29 cellular contexts compared by ENCODE assay signal in genomic region chr16:79408355-79408754, GRCh38.
"Had no signal": no experiment of that assay in that cellular context is flagged by ENCODE, and none has a peak within 500 bp of the region (broad histone marks: within the 10 kb centered on the region; RNA-seq: fewer than 3 reads in every experiment).

No MANE protein-coding gene starts in this region.

- H3K36me3 ChIP-seq: stomach, suprapubic skin, thoracic aorta, thyroid gland, tibial artery, tibial nerve, transverse colon, upper lobe of left lung, upper lobe of right lung, uterus, vagina had no signal

- DNase-seq: stimulated activated CD4-positive, alpha-beta T cell treated with anti-CD3 and anti-CD28 coated beads, Interleukin-2, amount 100 ng/mL, for 48 hours; stimulated activated CD4-positive, alpha-beta T cell treated with anti-CD3 and anti-CD28 coated beads, Interleukin-4, amount 100 ng/mL, for 1 hour; stimulated activated CD4-positive, alpha-beta T cell treated with anti-CD3 and anti-CD28 coated beads, Interleukin-4, amount 100 ng/mL, for 24 hours; stimulated activated CD4-positive, alpha-beta T cell treated with anti-CD3 and anti-CD28 coated beads, Interleukin-4, amount 100 ng/mL, for 4 hours; stimulated activated CD8-positive, alpha-beta memory T cell treated with anti-CD3 and anti-CD28 coated beads, Interleukin-4, amount 100 ng/mL, for 48 hours; stimulated activated naive B cell treated with anti-CD40 and anti-IgM and Interleukin-4, amounts not matched to agents 10 μg/mL and 1 μg/mL and 100 μg/mL, for 72 hours; stimulated activated naive CD4-positive, alpha-beta T cell; stimulated activated naive CD4-positive, alpha-beta T cell treated with Interleukin-2 at 50 U/mL for 16 hours; stimulated activated naive CD8-positive, alpha-beta T cell treated with anti-CD3 and anti-CD28 coated beads, Interleukin-15, amount 100 ng/mL, for 72 hours; stimulated activated naive CD8-positive, alpha-beta T cell treated with anti-CD3 and anti-CD28 coated beads, Interleukin-15, Interleukin-2, amounts not matched to agents 100 U/mL and 50 U/mL, for 24 hours; stomach; substantia nigra; testis; thyroid gland; tibial artery; transverse colon; trophoblast cell; upper lobe of left lung; upper lobe of right lung; uterus had no signal

- H3K27ac ChIP-seq: stomach, suprapubic skin, testis, thoracic aorta, thyroid gland, tibial artery, tibial nerve, transverse colon, upper lobe of left lung, upper lobe of right lung, uterus, vagina had no signal

- H3K4me1 Mint-ChIP-seq: stimulated activated memory B cell treated with anti-CD40 and anti-IgM and Interleukin-4, amounts not matched to agents 10 μg/mL and 1 μg/mL and 100 μg/mL, for 72 hours; stimulated activated naive CD8-positive, alpha-beta T cell treated with anti-CD3 and anti-CD28 coated beads, Interleukin-15, amount 100 ng/mL, for 72 hours had no signal

- H3K27ac Mint-ChIP-seq: stimulated activated effector memory CD8-positive, alpha-beta T cell treated with anti-CD3 and anti-CD28 coated beads, Interleukin-12 subunit alpha, Interleukin-12 subunit beta, amount 100 ng/mL, for 72 hours; stimulated activated memory B cell treated with anti-CD40 and anti-IgM and Interleukin-4, amounts not matched to agents 10 μg/mL and 1 μg/mL and 100 μg/mL, for 72 hours; stimulated activated naive B cell treated with anti-CD40 and anti-IgM and Interleukin-4, amounts not matched to agents 10 μg/mL and 1 μg/mL and 100 μg/mL, for 72 hours; stimulated activated naive CD8-positive, alpha-beta T cell treated with anti-CD3 and anti-CD28 coated beads, Interleukin-15, Interleukin-2, amounts not matched to agents 100 ng/mL and 50 ng/mL, for 24 hours; type B pancreatic cell had no signal

- H3K4me1 ChIP-seq: suprapubic skin, testis, thyroid gland, tibial artery, tibial nerve, upper lobe of left lung, upper lobe of right lung, uterus had no signal

- H3K4me3 Mint-ChIP-seq: stimulated activated effector memory CD8-positive, alpha-beta T cell treated with anti-CD3 and anti-CD28 coated beads, Interleukin-12 subunit alpha, Interleukin-12 subunit beta, amount 100 ng/mL, for 72 hours; stimulated activated memory B cell treated with anti-CD40 and anti-IgM and Interleukin-4, amounts not matched to agents 10 μg/mL and 1 μg/mL and 100 μg/mL, for 72 hours; stimulated activated naive B cell treated with anti-CD40 and anti-IgM and Interleukin-4, amounts not matched to agents 10 μg/mL and 1 μg/mL and 100 μg/mL, for 72 hours; stimulated activated naive CD8-positive, alpha-beta T cell treated with anti-CD3 and anti-CD28 coated beads, Interleukin-15, amount 100 ng/mL, for 72 hours; stimulated activated naive CD8-positive, alpha-beta T cell treated with anti-CD3 and anti-CD28 coated beads, Interleukin-15, Interleukin-2, amounts not matched to agents 100 ng/mL and 50 ng/mL, for 24 hours had no signal

- H3K4me3 ChIP-seq: stomach, suprapubic skin, testis, thoracic aorta, thyroid gland, tibial artery, tibial nerve, transverse colon, upper lobe of left lung, upper lobe of right lung, uterus, vagina had no signal

- FAIRE-seq: urothelium cell line had no signal

- H3K36me3 Mint-ChIP-seq: stimulated activated effector memory CD8-positive, alpha-beta T cell treated with anti-CD3 and anti-CD28 coated beads, Interleukin-12 subunit alpha, Interleukin-12 subunit beta, amount 100 ng/mL, for 72 hours; stimulated activated memory B cell treated with anti-CD40 and anti-IgM and Interleukin-4, amounts not matched to agents 10 μg/mL and 1 μg/mL and 100 μg/mL, for 72 hours; stimulated activated naive B cell treated with anti-CD40 and anti-IgM and Interleukin-4, amounts not matched to agents 10 μg/mL and 1 μg/mL and 100 μg/mL, for 72 hours; type B pancreatic cell had no signal

- H3K9me3 ChIP-seq: suprapubic skin, testis, thyroid gland, transverse colon, upper lobe of left lung, upper lobe of right lung, uterus, vagina had no signal

- H3K9me3 Mint-ChIP-seq: stimulated activated naive CD8-positive, alpha-beta T cell treated with anti-CD3 and anti-CD28 coated beads, Interleukin-15, Interleukin-2, amounts not matched to agents 100 ng/mL and 50 ng/mL, for 24 hours; type B pancreatic cell had no signal

- ATAC-seq: stimulated activated effector memory CD8-positive, alpha-beta T cell treated with anti-CD3 and anti-CD28 coated beads, Interleukin-12 subunit alpha, Interleukin-12 subunit beta, amount 100 ng/mL, for 72 hours; stimulated activated memory B cell treated with anti-CD40 and anti-IgM and Interleukin-4, amounts not matched to agents 10 μg/mL and 1 μg/mL and 100 μg/mL, for 72 hours; stimulated activated naive B cell treated with anti-CD40 and anti-IgM and Interleukin-4, amounts not matched to agents 10 μg/mL and 1 μg/mL and 100 μg/mL, for 72 hours; stimulated activated naive CD8-positive, alpha-beta T cell treated with anti-CD3 and anti-CD28 coated beads, Interleukin-15, amount 100 ng/mL, for 72 hours; stimulated activated naive CD8-positive, alpha-beta T cell treated with anti-CD3 and anti-CD28 coated beads, Interleukin-15, Interleukin-2, amounts not matched to agents 100 U/mL and 50 U/mL, for 24 hours; upper lobe of right lung had no signal

- H3K27me3 ChIP-seq: stomach, testis, thyroid gland, tibial nerve, transverse colon, upper lobe of left lung, upper lobe of right lung, uterus, vagina had no signal
